23 cellular contexts compared by ENCODE assay signal in genomic region chr1:47663286-47663685, GRCh38.
A peak's percentile ranks its signal among the peaks of the same experiment; 100 is the strongest.
DNase-seq lines count a peak whose midpoint lies in the region; ATAC-seq lines count a peak whose summit lies in the region.
"Had no signal": no experiment of that assay in that cellular context is flagged by ENCODE, and none has a peak within 500 bp of the region (broad histone marks: within the 10 kb centered on the region; RNA-seq: fewer than 3 reads in every experiment).

No MANE protein-coding gene starts in this region.

- H3K4me3 Mint-ChIP-seq in stimulated activated naive B cell treated with anti-CD40 and anti-IgM and Interleukin-4, amounts not matched to agents 10 μg/mL and 1 μg/mL and 100 μg/mL, for 72 hours: no peak overlapping the region
- H3K4me3 Mint-ChIP-seq: activated T-cell treated with anti-CD3 and anti-CD28 coated beads, Interleukin-2, amount 50 U/mL, for 4 hours; GM23338 had no signal

- H3K9me3 Mint-ChIP-seq in stimulated activated naive B cell treated with anti-CD40 and anti-IgM and Interleukin-4, amounts not matched to agents 10 μg/mL and 1 μg/mL and 100 μg/mL, for 72 hours: peaks cover 0 to 2% of the 10 kb centered on the region in 2 donors
- H3K9me3 Mint-ChIP-seq: activated T-cell treated with anti-CD3 and anti-CD28 coated beads, Interleukin-2, amount 50 U/mL, for 4 hours; GM23338 had no signal

- H3K27ac Mint-ChIP-seq in stimulated activated naive B cell treated with anti-CD40 and anti-IgM and Interleukin-4, amounts not matched to agents 10 μg/mL and 1 μg/mL and 100 μg/mL, for 72 hours: no peak overlapping the region
- H3K27ac Mint-ChIP-seq: GM23338, T-helper 17 cell had no signal

- DNase-seq in activated CD8-positive, alpha-beta memory T cell treated with anti-CD3 and anti-CD28 coated beads, Interleukin-2, amount 50 U/mL, for 48 hours: peak; percentile 23
- no peak for DNase-seq in activated CD8-positive, alpha-beta memory T cell treated with anti-CD3 and anti-CD28 coated beads, Interleukin-2, amount 50 U/mL, for 4 hours
- DNase-seq in M059J (ENCODE audit: low read depth): peak; percentile 32
- DNase-seq in ecto neural progenitor cell (ENCODE audit: low spot score): peak; percentile 17
- no peak for DNase-seq in stimulated activated naive B cell treated with anti-CD40 and anti-IgM and Interleukin-4, amounts not matched to agents 10 μg/mL and 1 μg/mL and 100 μg/mL, for 72 hours
- DNase-seq in NCI-H1930 (lab: John Stamatoyannopoulos, UW): no peak
- no peak for DNase-seq in nucleus accumbens (lab: John Stamatoyannopoulos, UW)
- no peak for DNase-seq in activated T-cell treated with anti-CD3 and anti-CD28 coated beads for 4 hours
- DNase-seq: activated naive CD4-positive, alpha-beta T cell treated with anti-CD3 and anti-CD28 coated beads, Interleukin-2, amount 50 U/mL, for 16 hours; activated T-cell treated with anti-CD3 and anti-CD28 coated beads, Interleukin-2, amount 50 U/mL, for 4 hours; aorta; Caco-2; dorsolateral prefrontal cortex; erythroblast; foreskin keratinocyte; kidney; NCI-H1417; Peyer's patch; small intestine; stimulated activated CD4-positive, alpha-beta T cell treated with anti-CD3 and anti-CD28 coated beads, Interleukin-4, amount 100 ng/mL, for 24 hours; T-helper 17 cell; WERI-Rb-1 had no signal

- peaks cover 0 to 3% of the 10 kb centered on the region in 2 donors for H3K27me3 Mint-ChIP-seq in stimulated activated naive B cell treated with anti-CD40 and anti-IgM and Interleukin-4, amounts not matched to agents 10 μg/mL and 1 μg/mL and 100 μg/mL, for 72 hours

- H3K4me1 Mint-ChIP-seq in stimulated activated naive B cell treated with anti-CD40 and anti-IgM and Interleukin-4, amounts not matched to agents 10 μg/mL and 1 μg/mL and 100 μg/mL, for 72 hours: no peaks in the 10 kb centered on the region
- H3K4me1 Mint-ChIP-seq: GM23338 had no signal

- H3K36me3 Mint-ChIP-seq in stimulated activated naive B cell treated with anti-CD40 and anti-IgM and Interleukin-4, amounts not matched to agents 10 μg/mL and 1 μg/mL and 100 μg/mL, for 72 hours: no peaks in the 10 kb centered on the region

- peak; percentile 12 to 25 for ATAC-seq in stimulated activated naive B cell treated with anti-CD40 and anti-IgM and Interleukin-4, amounts not matched to agents 10 μg/mL and 1 μg/mL and 100 μg/mL, for 72 hours (replicated peaks)
- ATAC-seq: activated T-cell treated with anti-CD3 and anti-CD28 coated beads, Interleukin-2, amount 50 U/mL, for 4 hours; foreskin keratinocyte; GM23338; T-helper 17 cell had no signal

Comparison
In these comparisons a context has a peak if more than half of its experiments do, and no peak if none do; other contexts are left out.
1. DNase-seq: peak in activated CD8-positive, alpha-beta memory T cell treated with anti-CD3 and anti-CD28 coated beads, Interleukin-2, amount 50 U/mL, for 48 hours (single experiment), M059J (single experiment) and ecto neural progenitor cell (single experiment); none in activated CD8-positive, alpha-beta memory T cell treated with anti-CD3 and anti-CD28 coated beads, Interleukin-2, amount 50 U/mL, for 4 hours (single experiment), stimulated activated naive B cell treated with anti-CD40 and anti-IgM and Interleukin-4, amounts not matched to agents 10 μg/mL and 1 μg/mL and 100 μg/mL, for 72 hours (single experiment), NCI-H1930 (0 of 2), nucleus accumbens (0 of 56) and activated T-cell treated with anti-CD3 and anti-CD28 coated beads for 4 hours (single experiment).